Comparison of ENCODE assay signal across 1 cellular context in genomic region chr2:63975437-63976124, GRCh38.
A peak's percentile ranks its signal among the peaks of the same experiment; 100 is the strongest.
TF ChIP-seq lines count a peak whose summit lies in the region.

No MANE protein-coding gene starts in this region.

TF ChIP-seq in K562, 482 proteins besides CTCF, POLR2A, EP300 and RAD21 (continued from another document and continues in another):
- TF ChIP-seq ETS2 (tag; IDR thresholded peaks at IDR 0.05; ENCODE audit: borderline replicate concordance, poor library complexity, severe bottlenecking) (no peak), CBFA2T3 (IDR thresholded peaks at IDR 0.05) (no peak), TAF7 (tag; IDR thresholded peaks at IDR 0.05) (no peak), MGA (IDR thresholded peaks at IDR 0.05) (no peak), ZFP30 (CRISPR knock-in tag; IDR thresholded peaks at IDR 0.05; ENCODE audit: borderline replicate concordance) (no peak), SREBF2 (CRISPR knock-in tag; IDR thresholded peaks at IDR 0.05) (no peak), FUS (optimal IDR thresholded peaks at IDR 0.05; ENCODE audit: low read depth, low read length) (no peak), CBX5 (IDR thresholded peaks at IDR 0.05; ENCODE audit: borderline replicate concordance, low read depth) (no peak), MEF2A (IDR thresholded peaks at IDR 0.05; ENCODE audit: control insufficient read depth, low read depth, low read length) (no peak), E2F1 (CRISPR knock-in tag; IDR thresholded peaks at IDR 0.05) (no peak), C11orf30 (IDR thresholded peaks at IDR 0.05; ENCODE audit: low read depth) (peak; percentile 33; the same call in 1 of the 2 replicates), ZNF785 (CRISPR knock-in tag; IDR thresholded peaks at IDR 0.05) (no peak), BACH1 (tag; IDR thresholded peaks at IDR 0.05) (no peak), MAFK (IDR thresholded peaks at IDR 0.05; ENCODE audit: low read length) (no peak), ASH1L (IDR thresholded peaks at IDR 0.05; ENCODE audit: borderline replicate concordance, low read depth, partially characterized antibody) (no peak), ZNF316 (IDR thresholded peaks at IDR 0.05) (peak; percentile 65), CEBPB (tag; IDR thresholded peaks at IDR 0.05) (no peak), ARID3A (IDR thresholded peaks at IDR 0.05; ENCODE audit: borderline replicate concordance, low read depth, low read length) (no peak), EWSR1 (IDR thresholded peaks at IDR 0.05; ENCODE audit: borderline replicate concordance, low read depth, partially characterized antibody) (no peak), NFE2 (IDR thresholded peaks at IDR 0.05; ENCODE audit: low read depth) (peak; percentile 26; the same call in 1 of the 2 replicates), EHMT2 (IDR thresholded peaks at IDR 0.05) (no peak), NRF1 (conservative IDR thresholded peaks at IDR 0.05 in 1 of 2, IDR thresholded peaks at IDR 0.05 in 1 of 2) (no peak), ADNP (tag; IDR thresholded peaks at IDR 0.05) (no peak), TRIM24 (IDR thresholded peaks at IDR 0.05) (no peak), ZNF384 (IDR thresholded peaks at IDR 0.05; ENCODE audit: low read depth, low read length) (no peak), ATF3 (IDR thresholded peaks at IDR 0.05) (peak; percentile 20; the same call in 1 of the 2 replicates), ATF3 (CRISPR knock-in tag; conservative IDR thresholded peaks at IDR 0.05) (no peak), NFYB (IDR thresholded peaks at IDR 0.05; ENCODE audit: extremely low read depth, insufficient read length) (peak; percentile 22), CC2D1A (IDR thresholded peaks at IDR 0.05) (peak; percentile 42; the same call in 1 of the 2 replicates), TOE1 (IDR thresholded peaks at IDR 0.05; ENCODE audit: borderline replicate concordance) (no peak), TOE1 (CRISPR knock-in tag; IDR thresholded peaks at IDR 0.05; ENCODE audit: borderline replicate concordance, low read depth) (no peak)
- TF ChIP-seq, protein P1, sequence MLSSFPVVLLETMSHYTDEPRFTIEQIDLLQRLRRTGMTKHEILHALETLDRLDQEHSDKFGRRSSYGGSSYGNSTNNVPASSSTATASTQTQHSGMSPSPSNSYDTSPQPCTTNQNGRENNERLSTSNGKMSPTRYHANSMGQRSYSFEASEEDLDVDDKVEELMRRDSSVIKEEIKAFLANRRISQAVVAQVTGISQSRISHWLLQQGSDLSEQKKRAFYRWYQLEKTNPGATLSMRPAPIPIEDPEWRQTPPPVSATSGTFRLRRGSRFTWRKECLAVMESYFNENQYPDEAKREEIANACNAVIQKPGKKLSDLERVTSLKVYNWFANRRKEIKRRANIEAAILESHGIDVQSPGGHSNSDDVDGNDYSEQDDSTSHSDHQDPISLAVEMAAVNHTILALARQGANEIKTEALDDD (IDR thresholded peaks at IDR 0.05): no peak
- TF ChIP-seq, protein P2, sequence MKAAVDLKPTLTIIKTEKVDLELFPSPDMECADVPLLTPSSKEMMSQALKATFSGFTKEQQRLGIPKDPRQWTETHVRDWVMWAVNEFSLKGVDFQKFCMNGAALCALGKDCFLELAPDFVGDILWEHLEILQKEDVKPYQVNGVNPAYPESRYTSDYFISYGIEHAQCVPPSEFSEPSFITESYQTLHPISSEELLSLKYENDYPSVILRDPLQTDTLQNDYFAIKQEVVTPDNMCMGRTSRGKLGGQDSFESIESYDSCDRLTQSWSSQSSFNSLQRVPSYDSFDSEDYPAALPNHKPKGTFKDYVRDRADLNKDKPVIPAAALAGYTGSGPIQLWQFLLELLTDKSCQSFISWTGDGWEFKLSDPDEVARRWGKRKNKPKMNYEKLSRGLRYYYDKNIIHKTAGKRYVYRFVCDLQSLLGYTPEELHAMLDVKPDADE (conservative IDR thresholded peaks at IDR 0.05; ENCODE audit: control insufficient read depth, low read depth, low read length): no peak
- TF ChIP-seq, protein P3, sequence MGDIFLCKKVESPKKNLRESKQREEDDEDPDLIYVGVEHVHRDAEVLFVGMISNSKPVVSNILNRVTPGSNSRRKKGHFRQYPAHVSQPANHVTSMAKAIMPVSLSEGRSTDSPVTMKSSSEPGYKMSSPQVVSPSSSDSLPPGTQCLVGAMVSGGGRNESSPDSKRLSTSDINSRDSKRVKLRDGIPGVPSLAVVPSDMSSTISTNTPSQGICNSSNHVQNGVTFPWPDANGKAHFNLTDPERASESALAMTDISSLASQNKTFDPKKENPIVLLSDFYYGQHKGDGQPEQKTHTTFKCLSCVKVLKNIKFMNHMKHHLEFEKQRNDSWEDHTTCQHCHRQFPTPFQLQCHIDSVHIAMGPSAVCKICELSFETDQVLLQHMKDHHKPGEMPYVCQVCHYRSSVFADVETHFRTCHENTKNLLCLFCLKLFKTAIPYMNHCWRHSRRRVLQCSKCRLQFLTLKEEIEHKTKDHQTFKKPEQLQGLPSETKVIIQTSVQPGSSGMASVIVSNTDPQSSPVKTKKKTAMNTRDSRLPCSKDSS (IDR thresholded peaks at IDR 0.05; ENCODE audit: low read depth, partially characterized antibody): no peak
- TF ChIP-seq, protein P4, sequence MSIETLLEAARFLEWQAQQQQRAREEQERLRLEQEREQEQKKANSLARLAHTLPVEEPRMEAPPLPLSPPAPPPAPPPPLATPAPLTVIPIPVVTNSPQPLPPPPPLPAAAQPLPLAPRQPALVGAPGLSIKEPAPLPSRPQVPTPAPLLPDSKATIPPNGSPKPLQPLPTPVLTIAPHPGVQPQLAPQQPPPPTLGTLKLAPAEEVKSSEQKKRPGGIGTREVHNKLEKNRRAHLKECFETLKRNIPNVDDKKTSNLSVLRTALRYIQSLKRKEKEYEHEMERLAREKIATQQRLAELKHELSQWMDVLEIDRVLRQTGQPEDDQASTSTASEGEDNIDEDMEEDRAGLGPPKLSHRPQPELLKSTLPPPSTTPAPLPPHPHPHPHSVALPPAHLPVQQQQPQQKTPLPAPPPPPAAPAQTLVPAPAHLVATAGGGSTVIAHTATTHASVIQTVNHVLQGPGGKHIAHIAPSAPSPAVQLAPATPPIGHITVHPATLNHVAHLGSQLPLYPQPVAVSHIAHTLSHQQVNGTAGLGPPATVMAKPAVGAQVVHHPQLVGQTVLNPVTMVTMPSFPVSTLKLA (conservative IDR thresholded peaks at IDR 0.05): no peak
- TF ChIP-seq, protein P5, sequence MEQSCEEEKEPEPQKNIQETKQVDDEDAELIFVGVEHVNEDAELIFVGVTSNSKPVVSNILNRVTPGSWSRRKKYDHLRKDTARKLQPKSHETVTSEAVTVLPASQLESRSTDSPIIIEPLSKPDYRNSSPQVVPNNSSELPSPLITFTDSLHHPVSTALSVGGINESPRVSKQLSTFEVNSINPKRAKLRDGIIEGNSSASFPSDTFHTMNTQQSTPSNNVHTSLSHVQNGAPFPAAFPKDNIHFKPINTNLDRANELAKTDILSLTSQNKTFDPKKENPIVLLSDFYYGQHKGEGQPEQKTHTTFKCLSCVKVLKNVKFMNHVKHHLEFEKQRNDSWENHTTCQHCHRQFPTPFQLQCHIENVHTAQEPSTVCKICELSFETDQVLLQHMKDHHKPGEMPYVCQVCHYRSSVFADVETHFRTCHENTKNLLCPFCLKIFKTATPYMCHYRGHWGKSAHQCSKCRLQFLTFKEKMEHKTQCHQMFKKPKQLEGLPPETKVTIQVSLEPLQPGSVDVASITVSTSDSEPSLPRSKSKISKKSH (CRISPR knock-in tag; IDR thresholded peaks at IDR 0.05): no peak
